ENCODE assay signal across 9 cellular contexts in genomic region chr1:154960446-154961136, GRCh38. TPM values are rescaled to one million over a fixed set of nuclear protein-coding genes. Genes with fewer than 3 reads are reported as not detected.
DNase-seq lines count a peak whose midpoint lies in the region; ATAC-seq, FAIRE-seq and TF ChIP-seq lines count a peak whose summit lies in the region.
"Had no signal": no experiment of that assay in that cellular context is flagged by ENCODE, and none has a peak within 500 bp of the region (broad histone marks: within the 10 kb centered on the region; RNA-seq: fewer than 3 reads in every experiment).

No MANE protein-coding gene starts in this region.

- H2AFZ ChIP-seq in K562 (ENCODE audit: low read depth, low read length), result no peak overlapping the region

- TF ChIP-seq CTCF in K562 (IDR thresholded peaks at IDR 0.05 in 2 of 3, conservative IDR thresholded peaks at IDR 0.05 in 1 of 3; ENCODE audit: insufficient read depth in 2 of 3, low read depth in 1 of 3, low read length in 3 of 3), result no peak

- peaks cover 36% of the 10 kb centered on the region for H3K79me2 ChIP-seq in K562 (ENCODE audit: control insufficient read depth, insufficient read depth, low read length)

- no peak for TF ChIP-seq RAD21 in K562 (CRISPR knock-in tag; conservative IDR thresholded peaks at IDR 0.05 in 1 of 2, IDR thresholded peaks at IDR 0.05 in 1 of 2)

- no peak for ATAC-seq in Right ventricle myocardium inferior
- ATAC-seq in Right ventricle myocardium superior (ENCODE audit: poor library complexity), result no peak
- ATAC-seq in K562, result no peak
- ATAC-seq in GM19397 (IDR thresholded peaks at IDR 0.05; ENCODE audit: unreplicated experiment), result no peak
- no peak for ATAC-seq in GM21447 (IDR thresholded peaks at IDR 0.05; ENCODE audit: unreplicated experiment)

- peak; percentile 65 for FAIRE-seq in K562 (lab: Jason Lieb, UNC)
- FAIRE-seq: G401.6 had no signal

- peak; percentile 2 for DNase-seq in Right ventricle myocardium inferior (ENCODE audit: missing footprints)
- no peak for DNase-seq in Right ventricle myocardium superior
- no peak for DNase-seq in K562 (ENCODE audit: extremely low read depth in 1 of 4, low spot score in 3 of 4)
- peak; percentile 15 to 30 for DNase-seq in lung microvascular endothelial cell (ENCODE audit: low read depth in 2 of 2)
- DNase-seq in DMS79 (lab: John Stamatoyannopoulos, UW), result no peak

- H3K4me1 ChIP-seq in K562 (replicated peaks in 1 of 2; ENCODE audit: control insufficient read depth in 2 of 2, insufficient read depth in 2 of 2, low read length in 2 of 2), result peaks cover 29 to 60% of the 10 kb centered on the region in 2 experiments
- no peaks in the 10 kb centered on the region for H3K4me1 ChIP-seq in urinary bladder (ENCODE audit: insufficient read depth)

- H3K36me3 ChIP-seq in K562 (ENCODE audit: control insufficient read depth, insufficient read depth, low read length) (peaks cover 49% of the 10 kb centered on the region; the same call in 2 of the 3 replicates), urinary bladder (ENCODE audit: insufficient read depth) (peaks cover 4% of the 10 kb centered on the region)

- CTCF ChIA-PET in K562 (lab: Yijun Ruan, JAX; ENCODE audit: low intra/inter-chr PET ratio), result interaction anchor here (0.5 to 2.7 kb wide), 4 partner anchors 40 to 89 kb away, joined by 3 to 28 read pairs (median 5); no protein-coding TSS in a partner anchor

- H3K9ac ChIP-seq in K562 (ENCODE audit: insufficient read depth in 1 of 2, low read depth in 2 of 2, low read length in 2 of 2), result peak overlapping the region; percentile 97 to 99

- H3K9me1 ChIP-seq in K562 (ENCODE audit: control insufficient read depth, insufficient read depth, low read length), result no peaks in the 10 kb centered on the region

- H4K20me1 ChIP-seq in K562 (replicated peaks; ENCODE audit: control insufficient read depth, insufficient read depth, low read length), result no peaks in the 10 kb centered on the region

- H3K4me2 ChIP-seq in K562 (ENCODE audit: insufficient read depth, low read length), result peak overlapping the region; percentile 90

- no peaks in the 10 kb centered on the region for H3K27me3 ChIP-seq in K562 (ENCODE audit: control insufficient read depth in 2 of 2, insufficient read depth in 2 of 2, low read length in 2 of 2)

- no peaks in the 10 kb centered on the region for H3K9me3 ChIP-seq in K562 (replicated peaks; ENCODE audit: control insufficient read depth, insufficient read depth, low read depth, low read length)

- intact Hi-C loops in Right ventricle myocardium inferior (cut with DNase I) (loop anchor here (5.0 kb wide), 2 partner anchors 42 to 102 kb away; partner anchors contain the start of genes EFNA4 and ZBTB7B), Right ventricle myocardium superior (cut with DNase I) (loop anchor here (5.0 kb wide), 1 partner anchor 102 kb away; the partner anchor contains the start of gene EFNA4), K562 (cut with micrococcal nuclease) (loop anchor here (2.0 to 5.0 kb wide), 3 partner anchors 40 to 122 kb away; no protein-coding TSS in a partner anchor)

- no peak for TF ChIP-seq EP300 in K562 (IDR thresholded peaks at IDR 0.05; ENCODE audit: low read length)

- H3K27ac ChIP-seq in K562 (ENCODE audit: extremely low read depth, low read depth, low read length) (peak overlapping the region; percentile 99), urinary bladder (ENCODE audit: low read depth) (peak overlapping the region; percentile 34)

- WGBS in K562 (ENCODE audit: insufficient coverage, low coverage, missing lambda C conversion rate), result under 1% methylated on average over 10 of the region's 10 CpGs
- WGBS in urinary bladder, result 36% methylated on average over 10 of the region's 10 CpGs

- no peak for TF ChIP-seq POLR2A in K562 (conservative IDR thresholded peaks at IDR 0.05)

- in situ Hi-C loops in K562 (cut with MboI), result no loop called here

- POLR2A ChIA-PET in K562 (lab: Yijun Ruan, JAX), result interaction anchor here (0.6 to 7.0 kb wide), 11 partner anchors 8 to 347 kb away, joined by 3 to 80 read pairs (median 4); partner anchors contain the start of genes CKS1B and SHC1

- H3K4me3 ChIP-seq in K562 (peak overlapping the region; percentile 91), urinary bladder (ENCODE audit: low read depth, low read length) (peak overlapping the region; percentile 86)

- BruUV-seq in K562 (replicated peaks; lab: Mats Ljungman, UMichigan), result TSS peak; percentile 64

RNA-seq across cellular contexts. Expression of gene PYGO2, which starts 1.0 kb away (rescaled TPM):
- total RNA-seq in Right ventricle myocardium inferior (16.0 TPM), Right ventricle myocardium superior (13.2 TPM), K562 (2014; rRNA removed) (18.2 and 28.9 TPM in 2 replicates), K562 (2014; rRNA removed; fragmentation: Illumina TruSeq; extraction: Trizol) (15.2 and 15.8 TPM in 2 replicates), K562 (2015; rRNA removed; fragmentation: Illumina TruSeq; extraction: Trizol) (17.7 and 18.1 TPM in 2 replicates), K562 (2021) (36.2 and 36.7 TPM in 2 replicates), lung microvascular endothelial cell (20.5 and 42.5 TPM in 2 replicates), urinary bladder (10.8 TPM)
- total RNA-seq in K562 (2011; cell fraction: chromatin; rRNA removed; ENCODE audit: low replicate concordance), result 24.1 and 50.9 TPM in 2 replicates
- 40.4 and 41.1 TPM in 2 replicates for total RNA-seq in K562 (2011; cell fraction: nucleolus; rRNA removed)
- total RNA-seq in K562 (2011; cell fraction: nucleoplasm; rRNA removed), result 36.8 and 44.0 TPM in 2 replicates
- polyA plus RNA-seq in K562 (2011; rRNA removed) (23.5 and 28.3 TPM in 2 replicates), K562 (2014; fragmentation: Illumina TruSeq; extraction: Trizol) (32.5 and 34.3 TPM in 2 replicates), K562 (2014; fragmentation: Nextera tagmentation; extraction: Ambion mirVana) (1 to 10 TPM; 8.3 to 8.6 TPM), K562 (2014; rRNA removed) (24.6 and 28.1 TPM in 2 replicates), urinary bladder (29.2 TPM)
- polyA plus RNA-seq in K562 (2011; cell fraction: cytosol; rRNA removed), result 26.2 and 37.5 TPM in 2 replicates
- 43.0 and 57.2 TPM in 2 replicates for polyA plus RNA-seq in K562 (2011; cell fraction: nucleus; rRNA removed)
- 25.4 and 27.4 TPM in 2 replicates for polyA plus RNA-seq in K562 (2012)
- 14.7 and 16.1 TPM in 2 replicates for polyA minus RNA-seq in K562 (2011; rRNA and poly(A)+ RNA removed)
- 13.7 and 16.1 TPM in 2 replicates for polyA minus RNA-seq in K562 (2011; cell fraction: cytosol; rRNA and poly(A)+ RNA removed)
- 13.5 and 15.3 TPM in 2 replicates for polyA minus RNA-seq in K562 (2011; cell fraction: nucleus; rRNA and poly(A)+ RNA removed)

RNA-seq across cellular contexts. Expression of gene PBXIP1, which starts 4.7 kb away (rescaled TPM):
- total RNA-seq in Right ventricle myocardium inferior (55.9 TPM), Right ventricle myocardium superior (49.2 TPM), K562 (2014; rRNA removed) (8.2 and 10.2 TPM in 2 replicates), K562 (2014; rRNA removed; fragmentation: Illumina TruSeq; extraction: Trizol) (2.7 and 3.0 TPM in 2 replicates), K562 (2015; rRNA removed; fragmentation: Illumina TruSeq; extraction: Trizol) (4.9 and 5.1 TPM in 2 replicates), K562 (2021) (6.3 and 8.3 TPM in 2 replicates), lung microvascular endothelial cell (83.9 and 85.2 TPM in 2 replicates), urinary bladder (74.0 TPM)
- 10.0 and 21.8 TPM in 2 replicates for total RNA-seq in K562 (2011; cell fraction: chromatin; rRNA removed; ENCODE audit: low replicate concordance)
- total RNA-seq in K562 (2011; cell fraction: nucleolus; rRNA removed), result 12.2 and 13.8 TPM in 2 replicates
- 14.2 and 19.3 TPM in 2 replicates for total RNA-seq in K562 (2011; cell fraction: nucleoplasm; rRNA removed)
- polyA plus RNA-seq in K562 (2011; rRNA removed) (6.9 and 7.9 TPM in 2 replicates), K562 (2014; fragmentation: Illumina TruSeq; extraction: Trizol) (5.8 and 6.8 TPM in 2 replicates), K562 (2014; fragmentation: Nextera tagmentation; extraction: Ambion mirVana) (under 1 TPM; 0.13 to 0.22 TPM), K562 (2014; rRNA removed) (8.0 TPM in 2 replicates), urinary bladder (206 TPM)
- polyA plus RNA-seq in K562 (2011; cell fraction: cytosol; rRNA removed), result 7.4 and 8.1 TPM in 2 replicates
- polyA plus RNA-seq in K562 (2011; cell fraction: nucleus; rRNA removed), result 14.0 and 19.5 TPM in 2 replicates
- 8.3 and 23.2 TPM in 2 replicates for polyA plus RNA-seq in K562 (2012)
- polyA minus RNA-seq in K562 (2011; rRNA and poly(A)+ RNA removed), result 3.3 and 4.3 TPM in 2 replicates
- polyA minus RNA-seq in K562 (2011; cell fraction: cytosol; rRNA and poly(A)+ RNA removed), result 4.0 and 9.3 TPM in 2 replicates
- polyA minus RNA-seq in K562 (2011; cell fraction: nucleus; rRNA and poly(A)+ RNA removed), result 2.8 and 3.6 TPM in 2 replicates

RNA-seq across cellular contexts. Expression of gene SHC1, which starts 10.0 kb away (rescaled TPM):
- 60.4 TPM for total RNA-seq in Right ventricle myocardium inferior
- 52.7 TPM for total RNA-seq in Right ventricle myocardium superior
- total RNA-seq in K562 (2011; cell fraction: chromatin; rRNA removed; ENCODE audit: low replicate concordance), result 85.7 and 174 TPM in 2 replicates
- 69.6 and 76.4 TPM in 2 replicates for total RNA-seq in K562 (2011; cell fraction: nucleolus; rRNA removed)
- total RNA-seq in K562 (2011; cell fraction: nucleoplasm; rRNA removed), result 94.4 and 106 TPM in 2 replicates
- 51.9 and 57.2 TPM in 2 replicates for total RNA-seq in K562 (2014; rRNA removed)
- 34.1 and 35.4 TPM in 2 replicates for total RNA-seq in K562 (2014; rRNA removed; fragmentation: Illumina TruSeq; extraction: Trizol)
- 34.4 and 35.9 TPM in 2 replicates for total RNA-seq in K562 (2015; rRNA removed; fragmentation: Illumina TruSeq; extraction: Trizol)
- 66.4 and 68.4 TPM in 2 replicates for total RNA-seq in K562 (2021)
- polyA plus RNA-seq in K562 (2011; rRNA removed), result 64.8 and 81.2 TPM in 2 replicates
- polyA plus RNA-seq in K562 (2011; cell fraction: cytosol; rRNA removed), result 63.5 and 90.8 TPM in 2 replicates
- 143 and 200 TPM in 2 replicates for polyA plus RNA-seq in K562 (2011; cell fraction: nucleus; rRNA removed)
- 57.8 and 71.5 TPM in 2 replicates for polyA plus RNA-seq in K562 (2012)
- 93.7 and 113 TPM in 2 replicates for polyA plus RNA-seq in K562 (2014; fragmentation: Illumina TruSeq; extraction: Trizol)
- polyA plus RNA-seq in K562 (2014; fragmentation: Nextera tagmentation; extraction: Ambion mirVana), result 1 to 10 TPM; 4.1 to 5.4 TPM
- 57.7 and 58.0 TPM in 2 replicates for polyA plus RNA-seq in K562 (2014; rRNA removed)
- polyA minus RNA-seq in K562 (2011; rRNA and poly(A)+ RNA removed), result 45.0 and 49.1 TPM in 2 replicates
- 30.6 and 37.4 TPM in 2 replicates for polyA minus RNA-seq in K562 (2011; cell fraction: cytosol; rRNA and poly(A)+ RNA removed)
- 22.3 and 27.7 TPM in 2 replicates for polyA minus RNA-seq in K562 (2011; cell fraction: nucleus; rRNA and poly(A)+ RNA removed)
- 175 and 321 TPM in 2 replicates for total RNA-seq in lung microvascular endothelial cell
- total RNA-seq in urinary bladder, result 61.2 TPM
- polyA plus RNA-seq in urinary bladder, result 110 TPM

RNA-seq across cellular contexts. Expression of gene CKS1B, which starts 13.9 kb away (rescaled TPM):
- total RNA-seq in Right ventricle myocardium inferior (22.2 TPM), Right ventricle myocardium superior (15.5 TPM), K562 (2014; rRNA removed) (215 and 262 TPM in 2 replicates), K562 (2014; rRNA removed; fragmentation: Illumina TruSeq; extraction: Trizol) (364 and 410 TPM in 2 replicates), K562 (2015; rRNA removed; fragmentation: Illumina TruSeq; extraction: Trizol) (269 and 292 TPM in 2 replicates), K562 (2021) (256 and 270 TPM in 2 replicates), lung microvascular endothelial cell (30.4 and 54.5 TPM in 2 replicates), urinary bladder (38.4 TPM)
- total RNA-seq in K562 (2011; cell fraction: chromatin; rRNA removed; ENCODE audit: low replicate concordance), result 61.9 and 74.9 TPM in 2 replicates
- total RNA-seq in K562 (2011; cell fraction: nucleolus; rRNA removed), result 70.0 and 71.3 TPM in 2 replicates
- 120 and 182 TPM in 2 replicates for total RNA-seq in K562 (2011; cell fraction: nucleoplasm; rRNA removed)
- polyA plus RNA-seq in K562 (2011; rRNA removed) (754 and 835 TPM in 2 replicates), K562 (2014; fragmentation: Illumina TruSeq; extraction: Trizol) (611 and 624 TPM in 2 replicates), K562 (2014; fragmentation: Nextera tagmentation; extraction: Ambion mirVana) (1,000 to 10,000 TPM; 1,039 to 1,103 TPM), K562 (2014; rRNA removed) (460 and 477 TPM in 2 replicates), urinary bladder (54.9 TPM)
- polyA plus RNA-seq in K562 (2011; cell fraction: cytosol; rRNA removed), result 831 and 1,136 TPM in 2 replicates
- polyA plus RNA-seq in K562 (2011; cell fraction: nucleus; rRNA removed), result 223 and 387 TPM in 2 replicates
- polyA plus RNA-seq in K562 (2012), result 544 and 581 TPM in 2 replicates
- 383 and 393 TPM in 2 replicates for polyA minus RNA-seq in K562 (2011; rRNA and poly(A)+ RNA removed)
- polyA minus RNA-seq in K562 (2011; cell fraction: cytosol; rRNA and poly(A)+ RNA removed), result 80.9 and 85.6 TPM in 2 replicates
- 24.2 and 63.2 TPM in 2 replicates for polyA minus RNA-seq in K562 (2011; cell fraction: nucleus; rRNA and poly(A)+ RNA removed)

RNA-seq across cellular contexts. Expression of gene FLAD1, which starts 22.6 kb away (rescaled TPM):
- total RNA-seq in Right ventricle myocardium inferior, result 30.8 TPM
- total RNA-seq in Right ventricle myocardium superior, result 34.7 TPM
- 46.3 and 135 TPM in 2 replicates for total RNA-seq in K562 (2011; cell fraction: chromatin; rRNA removed; ENCODE audit: low replicate concordance)
- total RNA-seq in K562 (2011; cell fraction: nucleolus; rRNA removed), result 130 and 141 TPM in 2 replicates
- 76.0 and 76.6 TPM in 2 replicates for total RNA-seq in K562 (2011; cell fraction: nucleoplasm; rRNA removed)
- 67.0 and 87.6 TPM in 2 replicates for total RNA-seq in K562 (2014; rRNA removed)
- total RNA-seq in K562 (2014; rRNA removed; fragmentation: Illumina TruSeq; extraction: Trizol), result 41.3 and 56.1 TPM in 2 replicates
- 65.8 and 68.6 TPM in 2 replicates for total RNA-seq in K562 (2015; rRNA removed; fragmentation: Illumina TruSeq; extraction: Trizol)
- total RNA-seq in K562 (2021), result 74.4 and 79.8 TPM in 2 replicates
- polyA plus RNA-seq in K562 (2011; rRNA removed), result 61.2 and 75.6 TPM in 2 replicates
- 82.9 and 126 TPM in 2 replicates for polyA plus RNA-seq in K562 (2011; cell fraction: cytosol; rRNA removed)
- 209 and 292 TPM in 2 replicates for polyA plus RNA-seq in K562 (2011; cell fraction: nucleus; rRNA removed)
- polyA plus RNA-seq in K562 (2012), result 54.0 and 57.9 TPM in 2 replicates
- 78.8 and 82.3 TPM in 2 replicates for polyA plus RNA-seq in K562 (2014; fragmentation: Illumina TruSeq; extraction: Trizol)
- polyA plus RNA-seq in K562 (2014; fragmentation: Nextera tagmentation; extraction: Ambion mirVana), result 10 to 100 TPM; 24.9 to 46.7 TPM
- 85.8 and 98.9 TPM in 2 replicates for polyA plus RNA-seq in K562 (2014; rRNA removed)
- 50.8 and 69.7 TPM in 2 replicates for polyA minus RNA-seq in K562 (2011; rRNA and poly(A)+ RNA removed)
- polyA minus RNA-seq in K562 (2011; cell fraction: cytosol; rRNA and poly(A)+ RNA removed), result 40.4 and 52.6 TPM in 2 replicates
- 49.7 and 53.7 TPM in 2 replicates for polyA minus RNA-seq in K562 (2011; cell fraction: nucleus; rRNA and poly(A)+ RNA removed)
- 18.3 and 24.2 TPM in 2 replicates for total RNA-seq in lung microvascular endothelial cell
- 10.5 TPM for total RNA-seq in urinary bladder
- 27.9 TPM for polyA plus RNA-seq in urinary bladder

Comparison
In these comparisons a context has a peak if more than half of its experiments do, and no peak if none do; other contexts are left out.
1. DNase-seq: peak in Right ventricle myocardium inferior (single experiment) and lung microvascular endothelial cell (2 of 2); none in Right ventricle myocardium superior (single experiment), K562 (0 of 4) and DMS79 (single experiment).